Comparison of ENCODE assay signal across 10 cellular contexts in genomic region chr19:33587150-33587549, GRCh38. TPM values are rescaled to one million over a fixed set of nuclear protein-coding genes. Genes with fewer than 3 reads are reported as not detected.
"Had no signal": no experiment of that assay in that cellular context is flagged by ENCODE, and none has a peak within 500 bp of the region (broad histone marks: within the 10 kb centered on the region; RNA-seq: fewer than 3 reads in every experiment).

No MANE protein-coding gene starts in this region.

- H3K4me1 Mint-ChIP-seq: IgD-negative memory B cell had no signal

- FAIRE-seq: HepG2, HTR-8/SVneo had no signal

- H3K27ac ChIP-seq: HL-60, KMS-11 had no signal

- H3K36me3 Mint-ChIP-seq: IgD-negative memory B cell had no signal

- H3K4me3 Mint-ChIP-seq: IgD-negative memory B cell had no signal

- DNase-seq: IMR-90, KBM-7, KG1 had no signal

- ATAC-seq: HepG2 had no signal

- H3K9ac ChIP-seq: KMS-11 had no signal

- H3K4me2 ChIP-seq: KMS-11 had no signal

- H3K27me3 Mint-ChIP-seq: IgD-negative memory B cell had no signal

RNA-seq across cellular contexts. Expression of gene CHST8, which starts 34.6 kb away (rescaled TPM):
- total RNA-seq: HepG2, HT-29, HT1080, IMR-90 had no signal
- polyA plus RNA-seq: HepG2, IgD-negative memory B cell, IMR-90 had no signal
